ENCODE assay signal across 1 cellular context in the genomic region with DNA sequence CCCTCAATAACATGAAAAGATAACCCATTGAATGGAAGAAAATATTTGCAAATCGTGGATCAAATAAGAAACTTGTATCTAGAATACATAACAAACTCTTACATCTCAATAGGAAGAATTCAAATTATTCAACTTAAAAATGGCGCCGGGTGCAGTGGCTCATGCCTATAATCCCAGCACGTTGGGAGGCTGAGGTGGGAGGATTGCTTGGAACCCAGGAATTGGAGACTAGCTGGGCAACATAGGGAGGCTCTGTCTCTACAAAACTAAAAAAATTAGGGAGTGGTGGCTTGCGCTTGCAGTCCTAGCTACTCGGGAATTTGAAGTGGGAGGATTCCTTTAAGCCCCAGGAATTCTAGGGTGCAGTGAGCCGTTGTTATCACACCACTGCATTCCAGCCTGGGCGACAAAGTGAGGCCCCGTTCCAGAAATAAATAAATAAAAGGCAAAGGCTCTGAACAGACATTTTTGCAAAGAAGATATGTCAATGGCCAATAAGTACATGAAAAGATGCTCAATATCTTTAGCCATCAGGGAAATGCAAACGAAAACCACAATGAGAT.
TF ChIP-seq lines count a peak whose summit lies in the region.

No MANE protein-coding gene starts in this region.

TF ChIP-seq in K562, 482 proteins besides CTCF, POLR2A, EP300 and RAD21 (continued from another document and continues in another):
- TF ChIP-seq, protein P1, sequence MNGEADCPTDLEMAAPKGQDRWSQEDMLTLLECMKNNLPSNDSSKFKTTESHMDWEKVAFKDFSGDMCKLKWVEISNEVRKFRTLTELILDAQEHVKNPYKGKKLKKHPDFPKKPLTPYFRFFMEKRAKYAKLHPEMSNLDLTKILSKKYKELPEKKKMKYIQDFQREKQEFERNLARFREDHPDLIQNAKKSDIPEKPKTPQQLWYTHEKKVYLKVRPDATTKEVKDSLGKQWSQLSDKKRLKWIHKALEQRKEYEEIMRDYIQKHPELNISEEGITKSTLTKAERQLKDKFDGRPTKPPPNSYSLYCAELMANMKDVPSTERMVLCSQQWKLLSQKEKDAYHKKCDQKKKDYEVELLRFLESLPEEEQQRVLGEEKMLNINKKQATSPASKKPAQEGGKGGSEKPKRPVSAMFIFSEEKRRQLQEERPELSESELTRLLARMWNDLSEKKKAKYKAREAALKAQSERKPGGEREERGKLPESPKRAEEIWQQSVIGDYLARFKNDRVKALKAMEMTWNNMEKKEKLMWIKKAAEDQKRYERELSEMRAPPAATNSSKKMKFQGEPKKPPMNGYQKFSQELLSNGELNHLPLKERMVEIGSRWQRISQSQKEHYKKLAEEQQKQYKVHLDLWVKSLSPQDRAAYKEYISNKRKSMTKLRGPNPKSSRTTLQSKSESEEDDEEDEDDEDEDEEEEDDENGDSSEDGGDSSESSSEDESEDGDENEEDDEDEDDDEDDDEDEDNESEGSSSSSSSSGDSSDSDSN (IDR thresholded peaks at IDR 0.05; ENCODE audit: borderline replicate concordance in 1 of 2, low read depth in 2 of 2, low read length in 2 of 2): no peak
- TF ChIP-seq PRPF4 (IDR thresholded peaks at IDR 0.05; ENCODE audit: insufficient read depth, low read depth, low read length, poor library complexity, severe bottlenecking): no peak
- no peak for TF ChIP-seq RBM39 (optimal IDR thresholded peaks at IDR 0.05; ENCODE audit: low read depth, low read length)
- no peak for TF ChIP-seq KLF16 (IDR thresholded peaks at IDR 0.05)
- no peak for TF ChIP-seq ZNF436 (CRISPR knock-in tag; IDR thresholded peaks at IDR 0.05)
- no peak for TF ChIP-seq KHSRP (IDR thresholded peaks at IDR 0.05)
- TF ChIP-seq ZNF75A (CRISPR knock-in tag; IDR thresholded peaks at IDR 0.05): no peak
- TF ChIP-seq, protein P2, sequence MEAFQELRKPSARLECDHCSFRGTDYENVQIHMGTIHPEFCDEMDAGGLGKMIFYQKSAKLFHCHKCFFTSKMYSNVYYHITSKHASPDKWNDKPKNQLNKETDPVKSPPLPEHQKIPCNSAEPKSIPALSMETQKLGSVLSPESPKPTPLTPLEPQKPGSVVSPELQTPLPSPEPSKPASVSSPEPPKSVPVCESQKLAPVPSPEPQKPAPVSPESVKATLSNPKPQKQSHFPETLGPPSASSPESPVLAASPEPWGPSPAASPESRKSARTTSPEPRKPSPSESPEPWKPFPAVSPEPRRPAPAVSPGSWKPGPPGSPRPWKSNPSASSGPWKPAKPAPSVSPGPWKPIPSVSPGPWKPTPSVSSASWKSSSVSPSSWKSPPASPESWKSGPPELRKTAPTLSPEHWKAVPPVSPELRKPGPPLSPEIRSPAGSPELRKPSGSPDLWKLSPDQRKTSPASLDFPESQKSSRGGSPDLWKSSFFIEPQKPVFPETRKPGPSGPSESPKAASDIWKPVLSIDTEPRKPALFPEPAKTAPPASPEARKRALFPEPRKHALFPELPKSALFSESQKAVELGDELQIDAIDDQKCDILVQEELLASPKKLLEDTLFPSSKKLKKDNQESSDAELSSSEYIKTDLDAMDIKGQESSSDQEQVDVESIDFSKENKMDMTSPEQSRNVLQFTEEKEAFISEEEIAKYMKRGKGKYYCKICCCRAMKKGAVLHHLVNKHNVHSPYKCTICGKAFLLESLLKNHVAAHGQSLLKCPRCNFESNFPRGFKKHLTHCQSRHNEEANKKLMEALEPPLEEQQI (IDR thresholded peaks at IDR 0.05): no peak
- no peak for TF ChIP-seq XRCC4 (IDR thresholded peaks at IDR 0.05; ENCODE audit: extremely low read depth, insufficient read depth, insufficient read length)
- TF ChIP-seq, protein P3, sequence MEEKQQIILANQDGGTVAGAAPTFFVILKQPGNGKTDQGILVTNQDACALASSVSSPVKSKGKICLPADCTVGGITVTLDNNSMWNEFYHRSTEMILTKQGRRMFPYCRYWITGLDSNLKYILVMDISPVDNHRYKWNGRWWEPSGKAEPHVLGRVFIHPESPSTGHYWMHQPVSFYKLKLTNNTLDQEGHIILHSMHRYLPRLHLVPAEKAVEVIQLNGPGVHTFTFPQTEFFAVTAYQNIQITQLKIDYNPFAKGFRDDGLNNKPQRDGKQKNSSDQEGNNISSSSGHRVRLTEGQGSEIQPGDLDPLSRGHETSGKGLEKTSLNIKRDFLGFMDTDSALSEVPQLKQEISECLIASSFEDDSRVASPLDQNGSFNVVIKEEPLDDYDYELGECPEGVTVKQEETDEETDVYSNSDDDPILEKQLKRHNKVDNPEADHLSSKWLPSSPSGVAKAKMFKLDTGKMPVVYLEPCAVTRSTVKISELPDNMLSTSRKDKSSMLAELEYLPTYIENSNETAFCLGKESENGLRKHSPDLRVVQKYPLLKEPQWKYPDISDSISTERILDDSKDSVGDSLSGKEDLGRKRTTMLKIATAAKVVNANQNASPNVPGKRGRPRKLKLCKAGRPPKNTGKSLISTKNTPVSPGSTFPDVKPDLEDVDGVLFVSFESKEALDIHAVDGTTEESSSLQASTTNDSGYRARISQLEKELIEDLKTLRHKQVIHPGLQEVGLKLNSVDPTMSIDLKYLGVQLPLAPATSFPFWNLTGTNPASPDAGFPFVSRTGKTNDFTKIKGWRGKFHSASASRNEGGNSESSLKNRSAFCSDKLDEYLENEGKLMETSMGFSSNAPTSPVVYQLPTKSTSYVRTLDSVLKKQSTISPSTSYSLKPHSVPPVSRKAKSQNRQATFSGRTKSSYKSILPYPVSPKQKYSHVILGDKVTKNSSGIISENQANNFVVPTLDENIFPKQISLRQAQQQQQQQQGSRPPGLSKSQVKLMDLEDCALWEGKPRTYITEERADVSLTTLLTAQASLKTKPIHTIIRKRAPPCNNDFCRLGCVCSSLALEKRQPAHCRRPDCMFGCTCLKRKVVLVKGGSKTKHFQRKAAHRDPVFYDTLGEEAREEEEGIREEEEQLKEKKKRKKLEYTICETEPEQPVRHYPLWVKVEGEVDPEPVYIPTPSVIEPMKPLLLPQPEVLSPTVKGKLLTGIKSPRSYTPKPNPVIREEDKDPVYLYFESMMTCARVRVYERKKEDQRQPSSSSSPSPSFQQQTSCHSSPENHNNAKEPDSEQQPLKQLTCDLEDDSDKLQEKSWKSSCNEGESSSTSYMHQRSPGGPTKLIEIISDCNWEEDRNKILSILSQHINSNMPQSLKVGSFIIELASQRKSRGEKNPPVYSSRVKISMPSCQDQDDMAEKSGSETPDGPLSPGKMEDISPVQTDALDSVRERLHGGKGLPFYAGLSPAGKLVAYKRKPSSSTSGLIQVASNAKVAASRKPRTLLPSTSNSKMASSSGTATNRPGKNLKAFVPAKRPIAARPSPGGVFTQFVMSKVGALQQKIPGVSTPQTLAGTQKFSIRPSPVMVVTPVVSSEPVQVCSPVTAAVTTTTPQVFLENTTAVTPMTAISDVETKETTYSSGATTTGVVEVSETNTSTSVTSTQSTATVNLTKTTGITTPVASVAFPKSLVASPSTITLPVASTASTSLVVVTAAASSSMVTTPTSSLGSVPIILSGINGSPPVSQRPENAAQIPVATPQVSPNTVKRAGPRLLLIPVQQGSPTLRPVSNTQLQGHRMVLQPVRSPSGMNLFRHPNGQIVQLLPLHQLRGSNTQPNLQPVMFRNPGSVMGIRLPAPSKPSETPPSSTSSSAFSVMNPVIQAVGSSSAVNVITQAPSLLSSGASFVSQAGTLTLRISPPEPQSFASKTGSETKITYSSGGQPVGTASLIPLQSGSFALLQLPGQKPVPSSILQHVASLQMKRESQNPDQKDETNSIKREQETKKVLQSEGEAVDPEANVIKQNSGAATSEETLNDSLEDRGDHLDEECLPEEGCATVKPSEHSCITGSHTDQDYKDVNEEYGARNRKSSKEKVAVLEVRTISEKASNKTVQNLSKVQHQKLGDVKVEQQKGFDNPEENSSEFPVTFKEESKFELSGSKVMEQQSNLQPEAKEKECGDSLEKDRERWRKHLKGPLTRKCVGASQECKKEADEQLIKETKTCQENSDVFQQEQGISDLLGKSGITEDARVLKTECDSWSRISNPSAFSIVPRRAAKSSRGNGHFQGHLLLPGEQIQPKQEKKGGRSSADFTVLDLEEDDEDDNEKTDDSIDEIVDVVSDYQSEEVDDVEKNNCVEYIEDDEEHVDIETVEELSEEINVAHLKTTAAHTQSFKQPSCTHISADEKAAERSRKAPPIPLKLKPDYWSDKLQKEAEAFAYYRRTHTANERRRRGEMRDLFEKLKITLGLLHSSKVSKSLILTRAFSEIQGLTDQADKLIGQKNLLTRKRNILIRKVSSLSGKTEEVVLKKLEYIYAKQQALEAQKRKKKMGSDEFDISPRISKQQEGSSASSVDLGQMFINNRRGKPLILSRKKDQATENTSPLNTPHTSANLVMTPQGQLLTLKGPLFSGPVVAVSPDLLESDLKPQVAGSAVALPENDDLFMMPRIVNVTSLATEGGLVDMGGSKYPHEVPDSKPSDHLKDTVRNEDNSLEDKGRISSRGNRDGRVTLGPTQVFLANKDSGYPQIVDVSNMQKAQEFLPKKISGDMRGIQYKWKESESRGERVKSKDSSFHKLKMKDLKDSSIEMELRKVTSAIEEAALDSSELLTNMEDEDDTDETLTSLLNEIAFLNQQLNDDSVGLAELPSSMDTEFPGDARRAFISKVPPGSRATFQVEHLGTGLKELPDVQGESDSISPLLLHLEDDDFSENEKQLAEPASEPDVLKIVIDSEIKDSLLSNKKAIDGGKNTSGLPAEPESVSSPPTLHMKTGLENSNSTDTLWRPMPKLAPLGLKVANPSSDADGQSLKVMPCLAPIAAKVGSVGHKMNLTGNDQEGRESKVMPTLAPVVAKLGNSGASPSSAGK (IDR thresholded peaks at IDR 0.05): peak; percentile 56
- TF ChIP-seq TOE1 (IDR thresholded peaks at IDR 0.05; ENCODE audit: borderline replicate concordance): no peak
- TF ChIP-seq TOE1 (CRISPR knock-in tag; IDR thresholded peaks at IDR 0.05; ENCODE audit: borderline replicate concordance, low read depth): no peak
- TF ChIP-seq NR4A1 (CRISPR knock-in tag; IDR thresholded peaks at IDR 0.05): no peak
- 0 out of 2 replicates have a peak, but pooled peaks have one; percentile 55 for TF ChIP-seq NR4A1 (tag; IDR thresholded peaks at IDR 0.05)
- TF ChIP-seq NFATC3 (IDR thresholded peaks at IDR 0.05): no peak
- 0 out of 2 replicates have a peak, but pooled peaks have one; percentile 29 for TF ChIP-seq EHMT2 (IDR thresholded peaks at IDR 0.05)
- TF ChIP-seq PTTG1 (tag; IDR thresholded peaks at IDR 0.05; ENCODE audit: low read depth): no peak
- TF ChIP-seq, protein P4, sequence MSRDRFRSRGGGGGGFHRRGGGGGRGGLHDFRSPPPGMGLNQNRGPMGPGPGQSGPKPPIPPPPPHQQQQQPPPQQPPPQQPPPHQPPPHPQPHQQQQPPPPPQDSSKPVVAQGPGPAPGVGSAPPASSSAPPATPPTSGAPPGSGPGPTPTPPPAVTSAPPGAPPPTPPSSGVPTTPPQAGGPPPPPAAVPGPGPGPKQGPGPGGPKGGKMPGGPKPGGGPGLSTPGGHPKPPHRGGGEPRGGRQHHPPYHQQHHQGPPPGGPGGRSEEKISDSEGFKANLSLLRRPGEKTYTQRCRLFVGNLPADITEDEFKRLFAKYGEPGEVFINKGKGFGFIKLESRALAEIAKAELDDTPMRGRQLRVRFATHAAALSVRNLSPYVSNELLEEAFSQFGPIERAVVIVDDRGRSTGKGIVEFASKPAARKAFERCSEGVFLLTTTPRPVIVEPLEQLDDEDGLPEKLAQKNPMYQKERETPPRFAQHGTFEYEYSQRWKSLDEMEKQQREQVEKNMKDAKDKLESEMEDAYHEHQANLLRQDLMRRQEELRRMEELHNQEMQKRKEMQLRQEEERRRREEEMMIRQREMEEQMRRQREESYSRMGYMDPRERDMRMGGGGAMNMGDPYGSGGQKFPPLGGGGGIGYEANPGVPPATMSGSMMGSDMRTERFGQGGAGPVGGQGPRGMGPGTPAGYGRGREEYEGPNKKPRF (IDR thresholded peaks at IDR 0.05; ENCODE audit: low read depth, low read length): no peak
- TF ChIP-seq, protein P5, sequence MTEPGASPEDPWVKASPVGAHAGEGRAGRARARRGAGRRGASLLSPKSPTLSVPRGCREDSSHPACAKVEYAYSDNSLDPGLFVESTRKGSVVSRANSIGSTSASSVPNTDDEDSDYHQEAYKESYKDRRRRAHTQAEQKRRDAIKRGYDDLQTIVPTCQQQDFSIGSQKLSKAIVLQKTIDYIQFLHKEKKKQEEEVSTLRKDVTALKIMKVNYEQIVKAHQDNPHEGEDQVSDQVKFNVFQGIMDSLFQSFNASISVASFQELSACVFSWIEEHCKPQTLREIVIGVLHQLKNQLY (CRISPR knock-in tag; conservative IDR thresholded peaks at IDR 0.05): no peak
- TF ChIP-seq, protein P6, sequence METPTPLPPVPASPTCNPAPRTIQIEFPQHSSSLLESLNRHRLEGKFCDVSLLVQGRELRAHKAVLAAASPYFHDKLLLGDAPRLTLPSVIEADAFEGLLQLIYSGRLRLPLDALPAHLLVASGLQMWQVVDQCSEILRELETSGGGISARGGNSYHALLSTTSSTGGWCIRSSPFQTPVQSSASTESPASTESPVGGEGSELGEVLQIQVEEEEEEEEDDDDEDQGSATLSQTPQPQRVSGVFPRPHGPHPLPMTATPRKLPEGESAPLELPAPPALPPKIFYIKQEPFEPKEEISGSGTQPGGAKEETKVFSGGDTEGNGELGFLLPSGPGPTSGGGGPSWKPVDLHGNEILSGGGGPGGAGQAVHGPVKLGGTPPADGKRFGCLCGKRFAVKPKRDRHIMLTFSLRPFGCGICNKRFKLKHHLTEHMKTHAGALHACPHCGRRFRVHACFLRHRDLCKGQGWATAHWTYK (CRISPR knock-in tag; IDR thresholded peaks at IDR 0.05): no peak
- TF ChIP-seq ZNF184 (CRISPR knock-in tag; IDR thresholded peaks at IDR 0.05): no peak
- no peak for TF ChIP-seq ZNF778 (CRISPR knock-in tag; IDR thresholded peaks at IDR 0.05)
- TF ChIP-seq CXXC5 (CRISPR knock-in tag; IDR thresholded peaks at IDR 0.05): no peak
- no peak for TF ChIP-seq MIER1 (IDR thresholded peaks at IDR 0.05; ENCODE audit: low read depth)
- peak; percentile 48; the same call in 1 of the 2 replicates for TF ChIP-seq TEAD4 (IDR thresholded peaks at IDR 0.05; ENCODE audit: low read length)
- no peak for TF ChIP-seq TEAD4 (CRISPR knock-in tag; IDR thresholded peaks at IDR 0.05; ENCODE audit: borderline replicate concordance)
- no peak for TF ChIP-seq HSF4 (CRISPR knock-in tag; IDR thresholded peaks at IDR 0.05; ENCODE audit: borderline replicate concordance)
- no peak for TF ChIP-seq SIX5 (IDR thresholded peaks at IDR 0.05; ENCODE audit: borderline replicate concordance in 1 of 2, insufficient read depth in 1 of 2, low read depth in 1 of 2, low read length in 2 of 2)
- TF ChIP-seq ZNF324 (CRISPR knock-in tag; IDR thresholded peaks at IDR 0.05): no peak
- no peak for TF ChIP-seq RBM14 (IDR thresholded peaks at IDR 0.05; ENCODE audit: borderline replicate concordance, insufficient read depth, low read depth, low read length)
- TF ChIP-seq ZNF274 (IDR thresholded peaks at IDR 0.05; ENCODE audit: borderline replicate concordance, low read depth, low read length): no peak
- TF ChIP-seq L3MBTL2 (IDR thresholded peaks at IDR 0.05): 0 out of 2 replicates have a peak, but pooled peaks have one; percentile 41
- no peak for TF ChIP-seq DACH1 (IDR thresholded peaks at IDR 0.05; ENCODE audit: partially characterized antibody)
- no peak for TF ChIP-seq POLR2AphosphoS5 (IDR thresholded peaks at IDR 0.05; ENCODE audit: control insufficient read depth, insufficient read depth, low read depth, low read length)
- TF ChIP-seq SP2 (IDR thresholded peaks at IDR 0.05; ENCODE audit: extremely low read depth, low read depth, low read length, poor library complexity, severe bottlenecking): no peak
